32 cellular contexts compared by ENCODE assay signal in the genomic region with DNA sequence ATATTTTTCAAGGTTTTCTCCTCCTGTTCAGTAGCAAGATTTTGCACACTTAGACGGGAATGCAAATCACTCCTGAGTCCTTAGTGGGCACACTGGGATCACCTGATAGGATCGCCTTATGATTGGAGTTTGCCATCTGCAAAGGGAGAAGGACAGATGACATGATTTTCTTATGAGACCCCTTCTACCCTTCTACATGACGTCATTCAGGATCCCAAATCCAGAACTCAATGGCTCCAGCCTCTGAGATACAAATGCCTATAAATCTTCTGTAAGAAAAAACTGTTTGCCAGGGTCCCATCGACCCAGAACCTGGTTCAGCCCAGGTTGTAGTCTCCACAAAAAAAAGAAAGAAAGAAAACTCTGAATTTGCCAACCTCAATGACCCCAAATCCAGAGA. TPM values are rescaled to one million over a fixed set of nuclear protein-coding genes. Genes with fewer than 3 reads are reported as not detected.
"Had no signal": no experiment of that assay in that cellular context is flagged by ENCODE, and none has a peak within 500 bp of the region (broad histone marks: within the 10 kb centered on the region; RNA-seq: fewer than 3 reads in every experiment).

No MANE protein-coding gene starts in this region.

- ATAC-seq: activated CD4-positive, alpha-beta T cell treated with anti-CD3 and anti-CD28 coated beads for 36 hours; activated CD8-positive, alpha-beta memory T cell treated with anti-CD3 and anti-CD28 coated beads, Interleukin-2, amount 10 ng/mL, durations not matched to agents 7 days and 5 days; activated CD8-positive, alpha-beta T cell treated with anti-CD3 and anti-CD28 coated beads, Interleukin-2, amount 10 ng/mL, durations not matched to agents 7 days and 5 days; activated naive CD8-positive, alpha-beta T cell treated with anti-CD3 and anti-CD28 coated beads, Interleukin-2, amount 50 U/mL, for 24 hours; body of pancreas; esophagus mucosa; foreskin keratinocyte; gastrocnemius medialis had no signal

- H3K9me3 Mint-ChIP-seq: activated CD4-positive, alpha-beta memory T cell treated with anti-CD3 and anti-CD28 coated beads for 36 hours; activated CD4-positive, alpha-beta T cell treated with anti-CD3 and anti-CD28 coated beads, Interleukin-2, amount 10 ng/mL, durations not matched to agents 24 days and 14 days; activated naive CD4-positive, alpha-beta T cell treated with anti-CD3 and anti-CD28 coated beads for 36 hours; activated naive CD4-positive, alpha-beta T cell treated with anti-CD3 and anti-CD28 coated beads, Interleukin-2, amount 50 U/mL, for 24 hours; activated naive CD8-positive, alpha-beta T cell treated with anti-CD3 and anti-CD28 coated beads for 36 hours; activated naive CD8-positive, alpha-beta T cell treated with anti-CD3 and anti-CD28 coated beads, Interleukin-2, amount 50 U/mL, for 24 hours; activated T-helper 1 cell treated with anti-CD3 and anti-CD28 coated beads, Interleukin-12 subunit alpha, Interleukin-12 subunit beta, Interleukin-2, Interleukin-4 antibody, amounts not matched to agents 30 ng/mL and 10 ng/mL and 1 ng/mL, durations not matched to agents 14 hours and 24 hours and 36 hours; activated T-helper 2 cell treated with anti-CD3 and anti-CD28 coated beads, Interferon-gamma antibody, Interleukin-2, Interleukin-4, amounts not matched to agents 10 μg/mL and 5 μg/mL and 100 μg/mL, durations not matched to agents 14 hours and 24 hours and 36 hours had no signal

- H3K36me3 Mint-ChIP-seq: activated CD4-positive, alpha-beta memory T cell treated with anti-CD3 and anti-CD28 coated beads for 36 hours; activated CD8-positive, alpha-beta memory T cell treated with anti-CD3 and anti-CD28 coated beads, Interleukin-2, amount 10 ng/mL, durations not matched to agents 7 days and 5 days; activated naive CD4-positive, alpha-beta T cell treated with anti-CD3 and anti-CD28 coated beads, Interleukin-2, amount 50 U/mL, for 24 hours; activated naive CD8-positive, alpha-beta T cell treated with anti-CD3 and anti-CD28 coated beads for 36 hours had no signal

- H3K27me3 ChIP-seq: adrenal gland, body of pancreas, breast epithelium, cardiac muscle cell, colonic mucosa, gastrocnemius medialis had no signal

- H3K4me1 Mint-ChIP-seq: activated CD4-positive, alpha-beta T cell treated with anti-CD3 and anti-CD28 coated beads for 36 hours; activated CD8-positive, alpha-beta memory T cell treated with anti-CD3 and anti-CD28 coated beads, Interleukin-2, amount 10 ng/mL, durations not matched to agents 7 days and 5 days; activated naive CD4-positive, alpha-beta T cell treated with anti-CD3 and anti-CD28 coated beads, Interleukin-2, amount 50 U/mL, for 24 hours; activated naive CD8-positive, alpha-beta T cell treated with anti-CD3 and anti-CD28 coated beads for 36 hours; activated naive CD8-positive, alpha-beta T cell treated with anti-CD3 and anti-CD28 coated beads, Interleukin-2, amount 50 U/mL, for 24 hours had no signal

- H3K9me3 ChIP-seq: adrenal gland, body of pancreas, breast epithelium, colonic mucosa, gastrocnemius medialis had no signal

- DNase-seq: activated CD4-positive, alpha-beta memory T cell treated with anti-CD3 and anti-CD28 coated beads for 36 hours; activated CD4-positive, alpha-beta T cell treated with anti-CD3 and anti-CD28 coated beads for 36 hours; activated CD4-positive, alpha-beta T cell treated with anti-CD3 and anti-CD28 coated beads, Interleukin-2, amount 10 ng/mL, durations not matched to agents 24 days and 14 days; activated CD4-positive, CD25-positive, alpha-beta regulatory T cell; activated CD4-positive, CD25-positive, alpha-beta regulatory T cell treated with anti-CD3 and anti-CD28 coated beads, Interleukin-2, amount 50 U/mL, for 72 hours; activated CD8-positive, alpha-beta memory T cell treated with anti-CD3 and anti-CD28 coated beads, Interleukin-2, amount 10 ng/mL, durations not matched to agents 7 days and 5 days; activated CD8-positive, alpha-beta memory T cell treated with anti-CD3 and anti-CD28 coated beads, Interleukin-2, amount 50 U/mL, for 4 hours; activated CD8-positive, alpha-beta T cell treated with anti-CD3 and anti-CD28 coated beads, Interleukin-2, amount 10 ng/mL, durations not matched to agents 7 days and 5 days; activated effector memory CD4-positive, alpha-beta T cell treated with anti-CD3 and anti-CD28 coated beads, Interleukin-2, amount 50 U/mL, for 16 hours; activated naive CD4-positive, alpha-beta T cell treated with anti-CD3 and anti-CD28 coated beads for 36 hours; activated naive CD8-positive, alpha-beta T cell treated with anti-CD3 and anti-CD28 coated beads for 36 hours; activated naive CD8-positive, alpha-beta T cell treated with anti-CD3 and anti-CD28 coated beads, Interleukin-2, amount 50 U/mL, for 24 hours; activated T-cell treated with anti-CD3 and anti-CD28 coated beads, Interleukin-2, amount 50 U/mL, for 1 hour; activated T-cell treated with anti-CD3 and anti-CD28 coated beads, Interleukin-2, amount 50 U/mL, for 48 hours; adrenal gland; amygdala; aorta; body of pancreas; central memory CD4-positive, alpha-beta T cell; cerebellar nuclear complex; colonic mucosa; effector CD8-positive, alpha-beta T cell; foreskin keratinocyte; gastrocnemius medialis had no signal

- H3K27ac Mint-ChIP-seq: activated CD4-positive, alpha-beta memory T cell treated with anti-CD3 and anti-CD28 coated beads for 36 hours; activated CD4-positive, alpha-beta T cell treated with anti-CD3 and anti-CD28 coated beads for 36 hours; activated CD4-positive, alpha-beta T cell treated with anti-CD3 and anti-CD28 coated beads, Interleukin-2, amount 10 ng/mL, durations not matched to agents 24 days and 14 days; activated CD8-positive, alpha-beta memory T cell treated with anti-CD3 and anti-CD28 coated beads, Interleukin-2, amount 10 ng/mL, durations not matched to agents 7 days and 5 days; activated CD8-positive, alpha-beta T cell treated with anti-CD3 and anti-CD28 coated beads, Interleukin-2, amount 10 ng/mL, durations not matched to agents 7 days and 5 days; activated naive CD4-positive, alpha-beta T cell treated with anti-CD3 and anti-CD28 coated beads for 36 hours; activated naive CD8-positive, alpha-beta T cell treated with anti-CD3 and anti-CD28 coated beads for 36 hours; activated naive CD8-positive, alpha-beta T cell treated with anti-CD3 and anti-CD28 coated beads, Interleukin-2, amount 50 U/mL, for 24 hours; activated T-helper 1 cell treated with anti-CD3 and anti-CD28 coated beads, Interleukin-12 subunit alpha, Interleukin-12 subunit beta, Interleukin-2, Interleukin-4 antibody, amounts not matched to agents 30 ng/mL and 10 ng/mL and 1 ng/mL, durations not matched to agents 14 hours and 24 hours and 36 hours; activated T-helper 2 cell treated with anti-CD3 and anti-CD28 coated beads, Interferon-gamma antibody, Interleukin-2, Interleukin-4, amounts not matched to agents 10 μg/mL and 5 μg/mL and 100 μg/mL, durations not matched to agents 14 hours and 24 hours and 36 hours had no signal

- H3K4me3 Mint-ChIP-seq: activated CD4-positive, alpha-beta memory T cell treated with anti-CD3 and anti-CD28 coated beads for 36 hours; activated CD4-positive, alpha-beta T cell treated with anti-CD3 and anti-CD28 coated beads for 36 hours; activated CD4-positive, alpha-beta T cell treated with anti-CD3 and anti-CD28 coated beads, Interleukin-2, amount 10 ng/mL, durations not matched to agents 24 days and 14 days; activated CD8-positive, alpha-beta memory T cell treated with anti-CD3 and anti-CD28 coated beads, Interleukin-2, amount 10 ng/mL, durations not matched to agents 7 days and 5 days; activated CD8-positive, alpha-beta T cell treated with anti-CD3 and anti-CD28 coated beads, Interleukin-2, amount 10 ng/mL, durations not matched to agents 7 days and 5 days; activated naive CD4-positive, alpha-beta T cell treated with anti-CD3 and anti-CD28 coated beads for 36 hours; activated naive CD4-positive, alpha-beta T cell treated with anti-CD3 and anti-CD28 coated beads, Interleukin-2, amount 50 U/mL, for 24 hours; activated naive CD8-positive, alpha-beta T cell treated with anti-CD3 and anti-CD28 coated beads for 36 hours; activated naive CD8-positive, alpha-beta T cell treated with anti-CD3 and anti-CD28 coated beads, Interleukin-2, amount 50 U/mL, for 24 hours; activated T-helper 1 cell treated with anti-CD3 and anti-CD28 coated beads, Interleukin-12 subunit alpha, Interleukin-12 subunit beta, Interleukin-2, Interleukin-4 antibody, amounts not matched to agents 30 ng/mL and 10 ng/mL and 1 ng/mL, durations not matched to agents 14 hours and 24 hours and 36 hours had no signal

- H3K4me3 ChIP-seq: adrenal gland, body of pancreas, breast epithelium, cardiac muscle cell, colonic mucosa, gastrocnemius medialis had no signal

- H3K27ac ChIP-seq: body of pancreas, breast epithelium, cardiac muscle cell, colonic mucosa, foreskin keratinocyte had no signal

- H3K36me3 ChIP-seq: adrenal gland, breast epithelium, cardiac muscle cell, colonic mucosa, gastrocnemius medialis had no signal

- H3K4me1 ChIP-seq: breast epithelium, colonic mucosa, foreskin keratinocyte had no signal

RNA-seq across cellular contexts. Expression of gene ZNF423, which starts 6.9 kb away (rescaled TPM):
- total RNA-seq: activated CD4-positive, alpha-beta memory T cell treated with anti-CD3 and anti-CD28 coated beads for 36 hours; activated CD4-positive, alpha-beta T cell treated with anti-CD3 and anti-CD28 coated beads for 36 hours; activated CD4-positive, alpha-beta T cell treated with anti-CD3 and anti-CD28 coated beads, Interleukin-2, amount 10 ng/mL, durations not matched to agents 24 days and 14 days; activated CD8-positive, alpha-beta memory T cell treated with anti-CD3 and anti-CD28 coated beads for 36 hours; activated CD8-positive, alpha-beta memory T cell treated with anti-CD3 and anti-CD28 coated beads, Interleukin-2, amount 10 ng/mL, durations not matched to agents 7 days and 5 days; activated CD8-positive, alpha-beta T cell treated with anti-CD3 and anti-CD28 coated beads, Interleukin-2, amount 10 ng/mL, durations not matched to agents 7 days and 5 days; activated naive CD8-positive, alpha-beta T cell treated with anti-CD3 and anti-CD28 coated beads for 36 hours; activated T-helper 1 cell treated with anti-CD3 and anti-CD28 coated beads, Interleukin-12 subunit alpha, Interleukin-12 subunit beta, Interleukin-2, Interleukin-4 antibody, amounts not matched to agents 30 ng/mL and 10 ng/mL and 1 ng/mL, durations not matched to agents 14 hours and 24 hours and 36 hours; activated T-helper 2 cell treated with anti-CD3 and anti-CD28 coated beads, Interferon-gamma antibody, Interleukin-2, Interleukin-4, amounts not matched to agents 10 μg/mL and 5 μg/mL and 100 μg/mL, durations not matched to agents 14 hours and 24 hours and 36 hours; T-helper 1 cell treated with Interleukin-12 subunit alpha and Interleukin-12 subunit beta and Interleukin-4 antibody, amounts not matched to agents 30 ng/mL and 1 ng/mL, for 36 hours had no signal
- polyA plus RNA-seq: foreskin keratinocyte had no signal
